In the genomic region with DNA sequence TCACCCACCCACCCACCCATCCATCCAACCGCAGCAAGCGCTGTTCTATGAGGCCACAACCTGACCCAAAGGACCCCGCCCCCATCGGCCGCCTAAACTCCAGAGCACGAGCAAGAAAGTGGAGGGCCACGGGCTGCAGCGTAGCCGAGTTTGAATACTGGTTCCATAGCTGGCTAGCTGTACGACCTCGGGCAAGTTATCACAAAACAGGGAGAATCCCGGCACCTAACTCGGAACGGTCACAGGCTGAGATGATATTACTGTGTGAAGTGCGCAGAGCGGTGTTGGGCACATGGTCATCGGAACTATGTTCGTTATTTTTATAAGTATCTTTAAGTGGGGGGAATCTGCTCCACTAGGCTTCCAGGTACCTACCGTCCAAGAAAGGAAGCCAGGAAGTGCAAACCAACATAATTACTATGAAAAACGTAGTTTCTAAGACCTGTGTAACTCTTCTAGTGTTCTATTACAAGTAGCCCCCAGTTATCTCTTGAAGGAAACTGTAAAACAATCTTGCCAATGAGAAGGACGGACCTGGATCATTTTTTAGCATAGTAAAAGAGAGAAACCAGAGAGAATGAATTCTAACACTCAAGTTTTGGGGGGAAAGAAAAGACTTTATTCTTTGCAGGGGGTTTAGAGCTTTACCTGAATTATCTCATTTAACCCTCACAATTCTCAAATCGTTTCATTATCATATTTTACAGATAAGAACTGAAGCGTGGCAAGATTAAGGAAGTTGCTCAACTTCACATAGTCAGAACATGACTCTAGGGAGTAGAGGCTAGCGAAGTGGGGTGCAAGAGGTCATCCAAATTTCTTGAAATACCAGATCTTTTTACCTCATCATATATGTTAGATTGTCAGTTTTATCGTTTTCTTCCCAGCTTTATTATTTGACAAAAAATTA, we compare ENCODE assay signal across 9 cellular contexts. TPM values are rescaled to one million over a fixed set of nuclear protein-coding genes. Genes with fewer than 3 reads are reported as not detected.
A peak's percentile ranks its signal among the peaks of the same experiment; 100 is the strongest.
DNase-seq lines count a peak whose midpoint lies in the region; ATAC-seq and TF ChIP-seq lines count a peak whose summit lies in the region.
"Had no signal": no experiment of that assay in that cellular context is flagged by ENCODE, and none has a peak within 500 bp of the region (broad histone marks: within the 10 kb centered on the region; RNA-seq: fewer than 3 reads in every experiment).

No MANE protein-coding gene starts in this region.

- H3K4me3 ChIP-seq in right atrium auricular region (peak overlapping the region; percentile 64 to 94), retinal pigment epithelial cell (ENCODE audit: low read length) (peak overlapping the region; percentile 94)

- H3K27me3 ChIP-seq in right atrium auricular region = no peaks in the 10 kb centered on the region

- peaks cover 50% of the 10 kb centered on the region for H3K36me3 Mint-ChIP-seq in activated CD4-positive, alpha-beta memory T cell treated with anti-CD3 and anti-CD28 coated beads, Interleukin-2, amount 10 ng/mL, durations not matched to agents 7 days and 5 days (ENCODE audit: low read depth)

- POLR2A ChIA-PET in activated CD4-positive, alpha-beta memory T cell treated with anti-CD3 and anti-CD28 coated beads, Interleukin-2, amount 10 ng/mL, durations not matched to agents 7 days and 5 days (lab: Charles Lee) = interaction anchor here (0.7 to 8.8 kb wide), 16 partner anchors 9 to 457 kb away, joined by 3 to 119 read pairs (median 4); a partner anchor contains a TSS

- peak in 1 of 2 donors; percentile 4 for TF ChIP-seq CTCF in right atrium auricular region (IDR thresholded peaks at IDR 0.05)
- TF ChIP-seq CTCF in retinal pigment epithelial cell (conservative IDR thresholded peaks at IDR 0.05; ENCODE audit: low read depth, low read length) = no peak

- no peaks in the 10 kb centered on the region for H3K9me3 ChIP-seq in right atrium auricular region

- peaks cover 63% of the 10 kb centered on the region for H3K4me1 Mint-ChIP-seq in activated CD4-positive, alpha-beta memory T cell treated with anti-CD3 and anti-CD28 coated beads, Interleukin-2, amount 10 ng/mL, durations not matched to agents 7 days and 5 days

- DNase-seq in ELR (ENCODE audit: low read depth) = peak; percentile 65
- peak; percentile 70 for DNase-seq in KBM-7
- no peak for DNase-seq in activated CD4-positive, alpha-beta memory T cell treated with anti-CD3 and anti-CD28 coated beads, Interleukin-2, amount 10 ng/mL, durations not matched to agents 7 days and 5 days
- DNase-seq in right atrium auricular region (ENCODE audit: low spot score) = peak; percentile 59
- no peak for DNase-seq in retinal pigment epithelial cell (ENCODE audit: low read depth)
- DNase-seq in OCI-M2 (lab: John Stamatoyannopoulos, UW; ENCODE audit: unreplicated experiment) = no peak
- DNase-seq in stimulated activated CD4-positive, alpha-beta T cell treated with anti-CD3 and anti-CD28 coated beads, Interleukin-1b, Interleukin-23, amount 100 ng/mL, for 48 hours = no peak

- no peaks in the 10 kb centered on the region for H3K9me3 Mint-ChIP-seq in activated CD4-positive, alpha-beta memory T cell treated with anti-CD3 and anti-CD28 coated beads, Interleukin-2, amount 10 ng/mL, durations not matched to agents 7 days and 5 days

- CTCF ChIA-PET in activated CD4-positive, alpha-beta memory T cell treated with anti-CD3 and anti-CD28 coated beads, Interleukin-2, amount 10 ng/mL, durations not matched to agents 7 days and 5 days (lab: Charles Lee) = interaction anchor here (0.8 to 5.2 kb wide), 6 partner anchors 14 to 332 kb away, joined by 3 to 33 read pairs (median 8); a partner anchor contains a TSS

- peak overlapping the region; percentile 97 for H3K4me3 Mint-ChIP-seq in activated CD4-positive, alpha-beta memory T cell treated with anti-CD3 and anti-CD28 coated beads, Interleukin-2, amount 10 ng/mL, durations not matched to agents 7 days and 5 days

- H3K27ac ChIP-seq in right atrium auricular region = peak overlapping the region; percentile 90 to 97

- ATAC-seq in GM21515 (IDR thresholded peaks at IDR 0.05; ENCODE audit: unreplicated experiment) = peak; percentile 49

- in situ Hi-C loops in KBM-7 (cut with MboI; ENCODE audit: low pct_unique_long_range_greater_than_20kb, low sequenced_read_pairs) = no loop called here

- H3K27me3 Mint-ChIP-seq in activated CD4-positive, alpha-beta memory T cell treated with anti-CD3 and anti-CD28 coated beads, Interleukin-2, amount 10 ng/mL, durations not matched to agents 7 days and 5 days = no peaks in the 10 kb centered on the region

- H3K27ac Mint-ChIP-seq in activated CD4-positive, alpha-beta memory T cell treated with anti-CD3 and anti-CD28 coated beads, Interleukin-2, amount 10 ng/mL, durations not matched to agents 7 days and 5 days = peak overlapping the region; percentile 91

- H3K36me3 ChIP-seq in right atrium auricular region = peaks cover 16% of the 10 kb centered on the region

- H3K4me1 ChIP-seq in right atrium auricular region = peaks cover 0 to 27% of the 10 kb centered on the region in 2 donors

RNA-seq across cellular contexts. Expression of a gene that starts 0.7 kb away (rescaled TPM):
- 10 to 100 TPM; 34.1 to 35.1 TPM for total RNA-seq in activated CD4-positive, alpha-beta memory T cell treated with anti-CD3 and anti-CD28 coated beads, Interleukin-2, amount 10 ng/mL, durations not matched to agents 7 days and 5 days
- 1 to 10 TPM; 6.6 to 9.6 TPM for total RNA-seq in right atrium auricular region

RNA-seq across cellular contexts. Expression of a gene that starts 14.4 kb away (rescaled TPM):
- total RNA-seq in activated CD4-positive, alpha-beta memory T cell treated with anti-CD3 and anti-CD28 coated beads, Interleukin-2, amount 10 ng/mL, durations not matched to agents 7 days and 5 days = 10 to 100 TPM; 55.6 to 57.6 TPM
- total RNA-seq in right atrium auricular region = 10 to 100 TPM; 16.8 to 20.6 TPM

RNA-seq across cellular contexts. Expression of a gene that starts 18.2 kb away (rescaled TPM):
- total RNA-seq in activated CD4-positive, alpha-beta memory T cell treated with anti-CD3 and anti-CD28 coated beads, Interleukin-2, amount 10 ng/mL, durations not matched to agents 7 days and 5 days = not detected
- total RNA-seq in right atrium auricular region = not detected
- total RNA-seq: activated CD8-positive, alpha-beta memory T cell treated with anti-CD3 and anti-CD28 coated beads for 36 hours had no signal

RNA-seq across cellular contexts. Expression of a gene that starts 49.6 kb away (rescaled TPM):
- not detected for total RNA-seq in activated CD4-positive, alpha-beta memory T cell treated with anti-CD3 and anti-CD28 coated beads, Interleukin-2, amount 10 ng/mL, durations not matched to agents 7 days and 5 days
- total RNA-seq in right atrium auricular region = not detected
- total RNA-seq: activated CD8-positive, alpha-beta memory T cell treated with anti-CD3 and anti-CD28 coated beads for 36 hours had no signal

RNA-seq across cellular contexts. Expression of a gene that starts 56.2 kb away (rescaled TPM):
- not detected for total RNA-seq in activated CD4-positive, alpha-beta memory T cell treated with anti-CD3 and anti-CD28 coated beads, Interleukin-2, amount 10 ng/mL, durations not matched to agents 7 days and 5 days
- not detected for total RNA-seq in right atrium auricular region
- total RNA-seq: activated CD8-positive, alpha-beta memory T cell treated with anti-CD3 and anti-CD28 coated beads for 36 hours had no signal

Comparison
In these comparisons a context has a peak if more than half of its experiments do, and no peak if none do; other contexts are left out.
1. DNase-seq: peak in ELR (single experiment), KBM-7 (single experiment) and right atrium auricular region (single experiment); none in activated CD4-positive, alpha-beta memory T cell treated with anti-CD3 and anti-CD28 coated beads, Interleukin-2, amount 10 ng/mL, durations not matched to agents 7 days and 5 days (single experiment), retinal pigment epithelial cell (single experiment), OCI-M2 (single experiment) and stimulated activated CD4-positive, alpha-beta T cell treated with anti-CD3 and anti-CD28 coated beads, Interleukin-1b, Interleukin-23, amount 100 ng/mL, for 48 hours (single experiment).